Comparison of ENCODE assay signal across 19 cellular contexts in genomic region chr19:15540435-15540834, GRCh38. TPM values are rescaled to one million over a fixed set of nuclear protein-coding genes. Genes with fewer than 3 reads are reported as not detected.
DNase-seq lines count a peak whose midpoint lies in the region; ATAC-seq, FAIRE-seq and TF ChIP-seq lines count a peak whose summit lies in the region.
"Had no signal": no experiment of that assay in that cellular context is flagged by ENCODE, and none has a peak within 500 bp of the region (broad histone marks: within the 10 kb centered on the region; RNA-seq: fewer than 3 reads in every experiment).

No MANE protein-coding gene starts in this region.

- 0 out of 4 replicates have a peak overlapping the region, but pooled peaks of 1 of the 2 experiments have one; percentile 60 for H3K9ac ChIP-seq in K562 (ENCODE audit: insufficient read depth in 1 of 2, low read depth in 2 of 2, low read length in 2 of 2)
- H3K9ac ChIP-seq: GM23248 had no signal

- no peak for FAIRE-seq in K562 (lab: Jason Lieb, UNC)
- FAIRE-seq: A204.1, GM12878 had no signal

- 0% methylated on average over 20 of the region's 20 CpGs for WGBS in K562 (ENCODE audit: insufficient coverage, low coverage, missing lambda C conversion rate)
- WGBS in right lobe of liver (ENCODE audit: insufficient coverage, low coverage, low lambda C conversion rate, missing lambda C conversion rate) = 15% methylated on average over 7 of the region's 20 CpGs

- TF ChIP-seq CTCF in K562 (IDR thresholded peaks at IDR 0.05 in 2 of 3, conservative IDR thresholded peaks at IDR 0.05 in 1 of 3; ENCODE audit: insufficient read depth in 2 of 3, low read depth in 1 of 3, low read length in 3 of 3) (no peak), right lobe of liver (IDR thresholded peaks at IDR 0.05) (no peak)

- no peak overlapping the region for H2AFZ ChIP-seq in K562 (ENCODE audit: low read depth, low read length)
- H2AFZ ChIP-seq: GM23248 had no signal

- H3K4me2 ChIP-seq in K562 (ENCODE audit: insufficient read depth, low read length) = no peak overlapping the region

- H3K4me3 ChIP-seq in K562 (no peak overlapping the region), right lobe of liver (no peak overlapping the region)
- H3K4me3 ChIP-seq: GM12878, GM23248, HAP-1 had no signal

- intact Hi-C loops in K562 (cut with micrococcal nuclease) (no loop called here), right lobe of liver (cut with DNase I) (no loop called here)

- H3K27me3 ChIP-seq in K562 (ENCODE audit: control insufficient read depth in 2 of 2, insufficient read depth in 2 of 2, low read length in 2 of 2) = peaks cover 0 to 4% of the 10 kb centered on the region in 2 experiments; a peak in 2 of 5 replicates
- no peaks in the 10 kb centered on the region for H3K27me3 ChIP-seq in right lobe of liver

- no peaks in the 10 kb centered on the region for H4K20me1 ChIP-seq in K562 (replicated peaks; ENCODE audit: control insufficient read depth, insufficient read depth, low read length)

- TF ChIP-seq EP300 in K562 (IDR thresholded peaks at IDR 0.05; ENCODE audit: low read length) = no peak

- no TSS peak for BruUV-seq in K562 (replicated peaks; lab: Mats Ljungman, UMichigan)

- in situ Hi-C loops in K562 (cut with MboI) = no loop called here

- DNase-seq in HuH-7 (ENCODE audit: low spot score) = peak; percentile 30
- no peak for DNase-seq in K562 (ENCODE audit: extremely low read depth in 1 of 4, low spot score in 3 of 4)
- peak; percentile 79 to 86 (median 82) for DNase-seq in right lobe of liver
- DNase-seq in stimulated activated CD4-positive, alpha-beta T cell treated with anti-CD3 and anti-CD28 coated beads, Interleukin-1b, Interleukin-23, amount 100 ng/mL, for 48 hours = no peak
- DNase-seq in stimulated activated CD4-positive, alpha-beta T cell treated with anti-CD3 and anti-CD28 coated beads, Interleukin-4, amount 100 ng/mL, for 1 hour = no peak
- DNase-seq: ACHN; CD4-positive, alpha-beta T cell; DMS79 treated with DMSO at 0.1 percent for 48 hours; GM23248; KG1 had no signal

- TF ChIP-seq POLR2A in K562 (conservative IDR thresholded peaks at IDR 0.05) (no peak), right lobe of liver (IDR thresholded peaks at IDR 0.05) (peak; percentile 34)

- ATAC-seq in K562 (no peak), right lobe of liver (peak; percentile 93 to 97 (median 95)), HG03175 (IDR thresholded peaks at IDR 0.05; ENCODE audit: unreplicated experiment) (no peak)

- H3K9me3 ChIP-seq in K562 (replicated peaks; ENCODE audit: control insufficient read depth, insufficient read depth, low read depth, low read length) (no peaks in the 10 kb centered on the region), right lobe of liver (no peaks in the 10 kb centered on the region)
- H3K9me3 ChIP-seq: HAP-1 had no signal

- CTCF ChIA-PET in K562 (lab: Yijun Ruan, JAX; ENCODE audit: low intra/inter-chr PET ratio) = no interaction called here

- H3K4me1 ChIP-seq in K562 (replicated peaks in 1 of 2; ENCODE audit: control insufficient read depth in 2 of 2, insufficient read depth in 2 of 2, low read length in 2 of 2) = peaks cover 0 to 3% of the 10 kb centered on the region in 2 experiments; a peak in 2 of 5 replicates
- peaks cover 0 to 5% (median 0%) of the 10 kb centered on the region in 4 donors for H3K4me1 ChIP-seq in right lobe of liver
- H3K4me1 ChIP-seq: HAP-1 had no signal

- H3K79me2 ChIP-seq in K562 (ENCODE audit: control insufficient read depth, insufficient read depth, low read length) = no peaks in the 10 kb centered on the region

- TF ChIP-seq RAD21 in K562 (CRISPR knock-in tag; conservative IDR thresholded peaks at IDR 0.05 in 1 of 2, IDR thresholded peaks at IDR 0.05 in 1 of 2) = no peak

- POLR2A ChIA-PET in K562 (lab: Yijun Ruan, JAX) = interaction anchor here (1.3 kb wide), 1 partner anchor 13 kb away, joined by 5 read pairs; no protein-coding TSS in a partner anchor

- no peaks in the 10 kb centered on the region for H3K9me1 ChIP-seq in K562 (ENCODE audit: control insufficient read depth, insufficient read depth, low read length)

- H3K27ac ChIP-seq in K562 (ENCODE audit: extremely low read depth, low read depth, low read length) (no peak overlapping the region), right lobe of liver (peak overlapping the region in 1 of 3 donors; percentile 71)
- H3K27ac ChIP-seq: C4-2B, GM23248, HL-60 had no signal

- H3K36me3 ChIP-seq in K562 (ENCODE audit: control insufficient read depth, insufficient read depth, low read length) = no peaks in the 10 kb centered on the region
- H3K36me3 ChIP-seq in right lobe of liver = no peaks in the 10 kb centered on the region
- H3K36me3 ChIP-seq: HAP-1 had no signal

TF ChIP-seq in K562, 482 proteins besides CTCF, POLR2A, EP300 and RAD21:
- TF ChIP-seq NFIC (IDR thresholded peaks at IDR 0.05) = peak; percentile 22; the same call in 1 of the 2 replicates
- TF ChIP-seq NFXL1 (CRISPR knock-in tag; IDR thresholded peaks at IDR 0.05) = no peak
- 0 out of 2 replicates have a peak, but pooled peaks have one; percentile 11 for TF ChIP-seq CREM (IDR thresholded peaks at IDR 0.05; ENCODE audit: low read depth)

RNA-seq across cellular contexts. Expression of gene CYP4F22, which starts 32.1 kb away (rescaled TPM):
- total RNA-seq in K562 (2011; cell fraction: chromatin; rRNA removed; ENCODE audit: low replicate concordance) = not detected in 2 replicates
- total RNA-seq in K562 (2011; cell fraction: nucleolus; rRNA removed) = not detected in 2 replicates
- not detected in 2 replicates for total RNA-seq in K562 (2011; cell fraction: nucleoplasm; rRNA removed)
- not detected in 2 replicates for total RNA-seq in K562 (2014; rRNA removed)
- not detected in 2 replicates for total RNA-seq in K562 (2014; rRNA removed; fragmentation: Illumina TruSeq; extraction: Trizol)
- total RNA-seq in K562 (2015; rRNA removed; fragmentation: Illumina TruSeq; extraction: Trizol) = not detected in 2 replicates
- not detected in 2 replicates for total RNA-seq in K562 (2021)
- not detected in 2 replicates for polyA plus RNA-seq in K562 (2011; rRNA removed)
- not detected in 2 replicates for polyA plus RNA-seq in K562 (2011; cell fraction: cytosol; rRNA removed)
- not detected in 2 replicates for polyA plus RNA-seq in K562 (2011; cell fraction: nucleus; rRNA removed)
- not detected in 2 replicates for polyA plus RNA-seq in K562 (2012)
- not detected in 2 replicates for polyA plus RNA-seq in K562 (2014; fragmentation: Illumina TruSeq; extraction: Trizol)
- polyA plus RNA-seq in K562 (2014; fragmentation: Nextera tagmentation; extraction: Ambion mirVana) = not detected
- not detected in 2 replicates for polyA plus RNA-seq in K562 (2014; rRNA removed)
- not detected in 2 replicates for polyA minus RNA-seq in K562 (2011; rRNA and poly(A)+ RNA removed)
- polyA minus RNA-seq in K562 (2011; cell fraction: cytosol; rRNA and poly(A)+ RNA removed) = not detected in 2 replicates
- not detected in 2 replicates for polyA minus RNA-seq in K562 (2011; cell fraction: nucleus; rRNA and poly(A)+ RNA removed)
- total RNA-seq in right lobe of liver = 1 to 10 TPM in 5 of 6 experiments, under 1 TPM in 1; 0.95 to 6.0 (median 4.5) TPM
- total RNA-seq: GM12878, GM23248, HT1080 had no signal
- polyA plus RNA-seq: BJ, GM12878, GM23248, IgD-negative memory B cell had no signal

Comparison
In these comparisons a context has a peak if more than half of its experiments do, and no peak if none do; other contexts are left out.
1. DNase-seq: peak in HuH-7 (single experiment) and right lobe of liver (3 of 3); none in K562 (0 of 4), stimulated activated CD4-positive, alpha-beta T cell treated with anti-CD3 and anti-CD28 coated beads, Interleukin-1b, Interleukin-23, amount 100 ng/mL, for 48 hours (single experiment) and stimulated activated CD4-positive, alpha-beta T cell treated with anti-CD3 and anti-CD28 coated beads, Interleukin-4, amount 100 ng/mL, for 1 hour (single experiment).
2. ATAC-seq: peak in right lobe of liver (4 of 4); none in K562 (single experiment) and HG03175 (single experiment).